Comparison of ENCODE assay signal across 30 cellular contexts in the genomic region with DNA sequence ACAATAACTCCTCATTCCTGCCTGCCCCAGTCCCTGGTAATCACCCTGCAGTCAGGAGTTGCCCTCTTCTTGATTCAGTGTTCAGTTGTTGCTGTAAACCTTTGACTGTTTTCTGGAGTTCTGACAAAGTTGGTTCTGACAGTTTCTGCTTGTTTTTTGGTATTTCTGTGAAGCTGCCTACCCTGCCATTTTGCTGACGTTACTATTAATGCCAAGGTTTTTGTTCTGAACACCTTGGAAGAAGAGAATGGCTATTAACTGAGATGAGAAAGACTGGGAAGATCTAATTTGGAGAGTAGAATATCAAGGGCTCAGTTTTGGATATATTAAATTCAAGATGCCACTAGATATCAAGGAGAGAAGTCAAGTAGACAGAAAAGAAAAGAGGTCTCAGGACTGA.
"Had no signal": no experiment of that assay in that cellular context is flagged by ENCODE, and none has a peak within 500 bp of the region (broad histone marks: within the 10 kb centered on the region; RNA-seq: fewer than 3 reads in every experiment).

No MANE protein-coding gene starts in this region.

- H3K27ac Mint-ChIP-seq: naive B cell; natural killer cell treated with Interleukin-12 subunit alpha and Interleukin-12 subunit beta and Interleukin-15 and Interleukin-18, amount 100 ng/mL, for 72 hours; nephron progenitor cell; stimulated activated naive B cell treated with anti-CD40 and anti-IgM and Interleukin-4, amounts not matched to agents 10 μg/mL and 1 μg/mL and 100 μg/mL, for 72 hours; stimulated activated naive CD8-positive, alpha-beta T cell treated with anti-CD3 and anti-CD28 coated beads, Interleukin-15, Interleukin-2, amounts not matched to agents 100 ng/mL and 50 ng/mL, for 24 hours had no signal

- H3K4me1 ChIP-seq: pancreas, prostate gland, stomach, thyroid gland, vagina had no signal

- ATAC-seq: natural killer cell treated with Interleukin-12 subunit alpha and Interleukin-12 subunit beta and Interleukin-15 and Interleukin-18, amount 100 ng/mL, for 72 hours; pancreas; sciatic nerve; stimulated activated naive B cell treated with anti-CD40 and anti-IgM and Interleukin-4, amounts not matched to agents 10 μg/mL and 1 μg/mL and 100 μg/mL, for 72 hours had no signal

- H3K36me3 ChIP-seq: neutrophil, pancreas, prostate gland, right atrium auricular region, spleen, stomach, thoracic aorta, thyroid gland, tibial nerve, upper lobe of left lung, vagina had no signal

- H3K27me3 ChIP-seq: pancreas, right atrium auricular region, spleen, stomach, thyroid gland, tibial nerve, upper lobe of left lung, vagina had no signal

- H3K27ac ChIP-seq: neutrophil, pancreas, prostate gland, right atrium auricular region, spleen, stomach, thoracic aorta, thyroid gland, tibial nerve, upper lobe of left lung, vagina had no signal

- H3K4me3 ChIP-seq: pancreas, prostate gland, right atrium auricular region, skin epidermis, smooth muscle cell, spleen, stomach, thoracic aorta, thyroid gland, tibial nerve, upper lobe of left lung, vagina had no signal

- DNase-seq: naive B cell; nephron progenitor cell; nucleus accumbens; pancreas; retina; spleen; stimulated activated CD4-positive, alpha-beta T cell treated with anti-CD3 and anti-CD28 coated beads, Interleukin-12 subunit alpha, Interleukin-12 subunit beta, amount 100 ng/mL, for 4 hours; stimulated activated CD4-positive, alpha-beta T cell treated with anti-CD3 and anti-CD28 coated beads, Interleukin-1b, Interleukin-23, amount 100 ng/mL, for 48 hours; stimulated activated CD4-positive, alpha-beta T cell treated with anti-CD3 and anti-CD28 coated beads, Interleukin-4, amount 100 ng/mL, for 1 hour; stimulated activated CD4-positive, alpha-beta T cell treated with anti-CD3 and anti-CD28 coated beads, Interleukin-4, amount 100 ng/mL, for 4 hours; stimulated activated CD8-positive, alpha-beta memory T cell treated with anti-CD3 and anti-CD28 coated beads, Interleukin-4, amount 100 ng/mL, for 48 hours; stimulated activated naive B cell treated with anti-CD40 and anti-IgM and Interleukin-4, amounts not matched to agents 10 μg/mL and 1 μg/mL and 100 μg/mL, for 72 hours; stimulated activated naive CD4-positive, alpha-beta T cell treated with Interleukin-2 at 50 U/mL for 16 hours; stomach; thyroid gland; trophoblast cell; upper lobe of left lung had no signal

- H3K4me1 Mint-ChIP-seq: neural crest cell had no signal

- H3K9me3 ChIP-seq: neutrophil, pancreas, prostate gland, right atrium auricular region, spleen, stomach, thoracic aorta, thyroid gland, tibial nerve, upper lobe of left lung, vagina had no signal

- FAIRE-seq: pancreas, urothelium cell line had no signal

- H3K36me3 Mint-ChIP-seq: natural killer cell treated with Interleukin-12 subunit alpha and Interleukin-12 subunit beta and Interleukin-15 and Interleukin-18, amount 100 ng/mL, for 72 hours; stimulated activated naive B cell treated with anti-CD40 and anti-IgM and Interleukin-4, amounts not matched to agents 10 μg/mL and 1 μg/mL and 100 μg/mL, for 72 hours had no signal

- H3K4me3 Mint-ChIP-seq: naive B cell; natural killer cell treated with Interleukin-12 subunit alpha and Interleukin-12 subunit beta and Interleukin-15 and Interleukin-18, amount 100 ng/mL, for 72 hours; nephron progenitor cell; neural crest cell; stimulated activated naive B cell treated with anti-CD40 and anti-IgM and Interleukin-4, amounts not matched to agents 10 μg/mL and 1 μg/mL and 100 μg/mL, for 72 hours; stimulated activated naive CD8-positive, alpha-beta T cell treated with anti-CD3 and anti-CD28 coated beads, Interleukin-15, Interleukin-2, amounts not matched to agents 100 ng/mL and 50 ng/mL, for 24 hours had no signal

- H3K4me2 ChIP-seq: smooth muscle cell had no signal

- H3K9me3 Mint-ChIP-seq: naive B cell; natural killer cell treated with Interleukin-12 subunit alpha and Interleukin-12 subunit beta and Interleukin-15 and Interleukin-18, amount 100 ng/mL, for 72 hours; neural crest cell had no signal
